15 cellular contexts compared by ENCODE assay signal in the genomic region with DNA sequence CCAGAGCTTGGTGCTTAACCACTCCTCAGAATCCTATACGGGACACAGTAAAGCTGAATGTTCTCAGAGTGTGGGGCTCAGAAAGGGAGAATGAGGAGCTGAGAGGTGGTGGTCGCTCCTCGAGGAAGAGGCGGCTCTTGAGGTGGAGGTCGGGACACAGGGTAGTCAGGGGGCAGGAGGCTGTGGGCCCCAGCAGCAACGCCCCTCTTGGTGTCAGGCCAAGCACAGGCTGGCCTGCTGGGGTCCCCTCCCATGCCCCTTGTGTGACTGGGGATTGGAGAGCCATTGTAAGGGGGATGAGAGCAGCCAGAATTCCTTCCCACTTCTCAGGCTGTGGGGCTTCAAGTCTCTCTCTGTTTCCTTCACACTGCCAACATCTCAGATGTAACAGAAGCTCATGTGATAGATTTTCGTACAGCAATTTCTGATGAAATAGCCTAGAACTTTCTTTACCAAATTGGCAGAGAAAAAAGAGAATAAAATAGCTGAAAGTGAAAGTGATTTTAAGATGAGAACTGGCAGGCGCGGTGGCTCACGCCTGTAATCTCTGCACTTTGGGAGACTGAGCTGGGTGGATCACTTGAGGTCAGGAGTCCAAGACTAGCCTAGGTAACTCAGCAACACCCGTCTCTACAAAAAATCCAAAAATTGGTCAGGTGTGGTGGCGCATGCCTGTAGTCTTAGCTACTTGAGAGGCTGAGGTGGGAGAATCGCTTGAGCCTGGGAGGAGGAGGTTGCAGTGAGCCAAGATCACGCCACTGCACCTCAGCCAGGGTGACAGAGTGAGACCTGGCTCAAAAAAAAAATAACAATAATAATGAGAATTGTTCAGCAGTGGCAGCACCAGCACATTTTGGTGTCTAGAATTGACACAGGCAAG.
DNase-seq lines count a peak whose midpoint lies in the region; ATAC-seq, FAIRE-seq and TF ChIP-seq lines count a peak whose summit lies in the region.
"Had no signal": no experiment of that assay in that cellular context is flagged by ENCODE, and none has a peak within 500 bp of the region (broad histone marks: within the 10 kb centered on the region; RNA-seq: fewer than 3 reads in every experiment).

No MANE protein-coding gene starts in this region.

- peak in 1 of 7 experiments; percentile 45 for DNase-seq in CD8-positive, alpha-beta T cell
- peak; percentile 7 for DNase-seq in activated naive CD8-positive, alpha-beta T cell treated with anti-CD3 and anti-CD28 coated beads for 36 hours
- DNase-seq in HepG2 (ENCODE audit: low spot score) = no peak
- DNase-seq in COLO668 (lab: John Stamatoyannopoulos, UW; ENCODE audit: unreplicated experiment) = no peak
- no peak for DNase-seq in C1 segment of cervical spinal cord (lab: John Stamatoyannopoulos, UW)
- no peak for DNase-seq in nephron progenitor cell
- no peak for DNase-seq in upper lobe of right lung
- DNase-seq: body of pancreas; effector CD8-positive, alpha-beta T cell; foreskin melanocyte; NCI-H1694 had no signal

- no peaks in the 10 kb centered on the region for H3K9me3 Mint-ChIP-seq in CD8-positive, alpha-beta T cell
- H3K9me3 Mint-ChIP-seq in activated naive CD8-positive, alpha-beta T cell treated with anti-CD3 and anti-CD28 coated beads for 36 hours = no peaks in the 10 kb centered on the region
- no peaks in the 10 kb centered on the region for H3K9me3 Mint-ChIP-seq in nephron progenitor cell

- no peaks in the 10 kb centered on the region for H3K27me3 Mint-ChIP-seq in CD8-positive, alpha-beta T cell (ENCODE audit: low read depth)
- no peaks in the 10 kb centered on the region for H3K27me3 Mint-ChIP-seq in activated naive CD8-positive, alpha-beta T cell treated with anti-CD3 and anti-CD28 coated beads for 36 hours
- peaks cover 15% of the 10 kb centered on the region for H3K27me3 Mint-ChIP-seq in nephron progenitor cell (ENCODE audit: low read depth, poor library complexity)

- TF ChIP-seq EP300 in HepG2 (IDR thresholded peaks at IDR 0.05; ENCODE audit: low read depth in 2 of 2, low read length in 2 of 2) (no peak), HepG2 (CRISPR knock-in tag; IDR thresholded peaks at IDR 0.05; ENCODE audit: borderline replicate concordance) (no peak)

- H3K4me2 ChIP-seq in OCI-LY1 (ENCODE audit: low read length) (peak overlapping the region; percentile 16), HepG2 (ENCODE audit: low read depth, low read length) (no peak overlapping the region)

- POLR2A ChIA-PET in CD8-positive, alpha-beta T cell (lab: Charles Lee) = no interaction called here
- POLR2A ChIA-PET in HepG2 (lab: Yijun Ruan, JAX) = no interaction called here

- TF ChIP-seq RAD21 in HepG2 (CRISPR knock-in tag; IDR thresholded peaks at IDR 0.05) = no peak

- no peak for ATAC-seq in CD8-positive, alpha-beta T cell
- ATAC-seq in HepG2 = no peak
- no peak for ATAC-seq in upper lobe of right lung
- ATAC-seq: body of pancreas had no signal

- no peaks in the 10 kb centered on the region for H3K27me3 ChIP-seq in CD8-positive, alpha-beta T cell (ENCODE audit: insufficient read depth, low read length)
- H3K27me3 ChIP-seq in OCI-LY1 (ENCODE audit: insufficient read depth, low read length) (peaks cover 2% of the 10 kb centered on the region; the same call in 1 of the 2 replicates), HepG2 (ENCODE audit: control insufficient read depth in 1 of 2, insufficient read depth in 2 of 2, low read length in 2 of 2) (no peaks in the 10 kb centered on the region), upper lobe of right lung (no peaks in the 10 kb centered on the region)
- H3K27me3 ChIP-seq: body of pancreas, suprapubic skin had no signal

- H2AFZ ChIP-seq in OCI-LY1 (ENCODE audit: low read length) (no peak overlapping the region), HepG2 (ENCODE audit: low read length) (no peak overlapping the region)

- no peak overlapping the region for H3K27ac ChIP-seq in CD8-positive, alpha-beta T cell (ENCODE audit: low read depth, low read length)
- H3K27ac ChIP-seq in OCI-LY1 (ENCODE audit: low read depth, low read length, poor library complexity, severe bottlenecking) = no peak overlapping the region
- no peak overlapping the region for H3K27ac ChIP-seq in HepG2 (ENCODE audit: extremely low read length, insufficient read depth, low read length)
- H3K27ac ChIP-seq in upper lobe of right lung = no peak overlapping the region
- H3K27ac ChIP-seq: body of pancreas, SK-N-MC, suprapubic skin had no signal

- intact Hi-C loops in CD8-positive, alpha-beta T cell (cut with DNase I, micrococcal nuclease) = no loop called here
- intact Hi-C loops in HepG2 (cut with micrococcal nuclease; ENCODE audit: unreplicated experiment) (no loop called here), upper lobe of right lung (cut with DNase I) (no loop called here)

- no peak for TF ChIP-seq POLR2A in HepG2 (IDR thresholded peaks at IDR 0.05; ENCODE audit: insufficient read depth in 1 of 2, low read depth in 2 of 2, low read length in 2 of 2)

- H3K4me1 ChIP-seq in CD8-positive, alpha-beta T cell (ENCODE audit: insufficient read depth, low read length) = peaks cover 17% of the 10 kb centered on the region
- H3K4me1 ChIP-seq in OCI-LY1 (ENCODE audit: insufficient read depth, low read length, severe bottlenecking) = peaks cover 13% of the 10 kb centered on the region
- H3K4me1 ChIP-seq in HepG2 (ENCODE audit: insufficient read depth, low read length) = no peaks in the 10 kb centered on the region
- H3K4me1 ChIP-seq in upper lobe of right lung = no peaks in the 10 kb centered on the region

- H3K4me3 ChIP-seq in CD8-positive, alpha-beta T cell (ENCODE audit: low read depth, low read length) = peak overlapping the region; percentile 28
- H3K4me3 ChIP-seq in OCI-LY1 (ENCODE audit: low read depth, low read length, poor library complexity, severe bottlenecking) = no peak overlapping the region
- no peak overlapping the region for H3K4me3 ChIP-seq in HepG2 (replicated peaks in 1 of 3; ENCODE audit: insufficient read depth in 1 of 3, low read depth in 2 of 3, low read length in 3 of 3)
- H3K4me3 ChIP-seq in upper lobe of right lung = no peak overlapping the region
- H3K4me3 ChIP-seq: body of pancreas, SK-N-MC, suprapubic skin had no signal

- TF ChIP-seq CTCF in CD8-positive, alpha-beta T cell (IDR thresholded peaks at IDR 0.05) = no peak
- TF ChIP-seq CTCF in OCI-LY1 (IDR thresholded peaks at IDR 0.05; ENCODE audit: low read length) (no peak), HepG2 (CRISPR knock-in tag; IDR thresholded peaks at IDR 0.05) (no peak), nephron progenitor cell (IDR thresholded peaks at IDR 0.05) (no peak), upper lobe of right lung (IDR thresholded peaks at IDR 0.05) (no peak)

- no TSS peak for BruUV-seq in HepG2 (replicated peaks; lab: Mats Ljungman, UMichigan)

- no peak for FAIRE-seq in HepG2 (lab: Jason Lieb, UNC)

- H3K4me3 Mint-ChIP-seq in CD8-positive, alpha-beta T cell = peak overlapping the region; percentile 78
- peak overlapping the region; percentile 13 for H3K4me3 Mint-ChIP-seq in activated naive CD8-positive, alpha-beta T cell treated with anti-CD3 and anti-CD28 coated beads for 36 hours
- no peak overlapping the region for H3K4me3 Mint-ChIP-seq in nephron progenitor cell
- H3K4me3 Mint-ChIP-seq: B cell had no signal

- H3F3A ChIP-seq in OCI-LY1 (ENCODE audit: insufficient read depth, low read length) = no peaks in the 10 kb centered on the region

- H3K9me3 ChIP-seq in CD8-positive, alpha-beta T cell (ENCODE audit: low read length) = no peaks in the 10 kb centered on the region
- H3K9me3 ChIP-seq in OCI-LY1 (ENCODE audit: low read length) (no peaks in the 10 kb centered on the region), HepG2 (ENCODE audit: low read length) (no peaks in the 10 kb centered on the region), upper lobe of right lung (no peaks in the 10 kb centered on the region)
- H3K9me3 ChIP-seq: body of pancreas, suprapubic skin had no signal

- H4K20me1 ChIP-seq in OCI-LY1 (ENCODE audit: insufficient read depth, low read length) (no peaks in the 10 kb centered on the region), HepG2 (ENCODE audit: insufficient read depth, low read length) (no peaks in the 10 kb centered on the region)

- H3K79me2 ChIP-seq in OCI-LY1 (ENCODE audit: insufficient read depth, low read length) = no peaks in the 10 kb centered on the region
- no peaks in the 10 kb centered on the region for H3K79me2 ChIP-seq in HepG2 (ENCODE audit: insufficient read depth, low read length)

- in situ Hi-C loops in HepG2 (cut with HindIII; ENCODE audit: extremely low pct_ligation_motif_present, low pct_unique_long_range_greater_than_20kb) = no loop called here

- 97% methylated on average over 14 of the region's 14 CpGs for WGBS in HepG2 (ENCODE audit: low lambda C conversion rate)

- H3K9ac ChIP-seq in OCI-LY1 (ENCODE audit: low read length) (no peak overlapping the region), HepG2 (ENCODE audit: insufficient read depth, low read depth, low read length) (no peak overlapping the region)

- H3K9me2 ChIP-seq in OCI-LY1 (ENCODE audit: low read depth, low read length) = no peaks in the 10 kb centered on the region

- no peaks in the 10 kb centered on the region for H3K36me3 ChIP-seq in CD8-positive, alpha-beta T cell (ENCODE audit: insufficient read depth, low read length)
- H3K36me3 ChIP-seq in OCI-LY1 (ENCODE audit: insufficient read depth, low read length) (no peaks in the 10 kb centered on the region), HepG2 (replicated peaks in 1 of 2; ENCODE audit: control insufficient read depth in 1 of 2, insufficient read depth in 2 of 2, low read length in 2 of 2) (peaks cover 29 to 80% of the 10 kb centered on the region in 2 experiments), upper lobe of right lung (no peaks in the 10 kb centered on the region)

- CTCF ChIA-PET in CD8-positive, alpha-beta T cell (lab: Charles Lee) = interaction anchor here (0.8 to 1.6 kb wide), 2 partner anchors 10 to 334 kb away, joined by 3 to 4 read pairs; no protein-coding TSS in a partner anchor
- CTCF ChIA-PET in HepG2 (lab: Yijun Ruan, JAX; ENCODE audit: low intra/inter-chr PET ratio, low total read pairs) = no interaction called here

- peaks cover 21% of the 10 kb centered on the region for H3K4me1 Mint-ChIP-seq in CD8-positive, alpha-beta T cell (ENCODE audit: low read depth)
- peaks cover 19% of the 10 kb centered on the region for H3K4me1 Mint-ChIP-seq in activated naive CD8-positive, alpha-beta T cell treated with anti-CD3 and anti-CD28 coated beads for 36 hours
- no peaks in the 10 kb centered on the region for H3K4me1 Mint-ChIP-seq in nephron progenitor cell
- H3K4me1 Mint-ChIP-seq: B cell had no signal

- peaks cover 22% of the 10 kb centered on the region for H3K36me3 Mint-ChIP-seq in CD8-positive, alpha-beta T cell
- H3K36me3 Mint-ChIP-seq in activated naive CD8-positive, alpha-beta T cell treated with anti-CD3 and anti-CD28 coated beads for 36 hours = peaks cover 3% of the 10 kb centered on the region
- H3K36me3 Mint-ChIP-seq in nephron progenitor cell (ENCODE audit: low read depth) = no peaks in the 10 kb centered on the region

- H3K27ac Mint-ChIP-seq in CD8-positive, alpha-beta T cell = peak overlapping the region; percentile 84
- H3K27ac Mint-ChIP-seq in activated naive CD8-positive, alpha-beta T cell treated with anti-CD3 and anti-CD28 coated beads for 36 hours = peak overlapping the region; percentile 68
- no peak overlapping the region for H3K27ac Mint-ChIP-seq in nephron progenitor cell
- H3K27ac Mint-ChIP-seq: B cell had no signal
